In the genomic region with DNA sequence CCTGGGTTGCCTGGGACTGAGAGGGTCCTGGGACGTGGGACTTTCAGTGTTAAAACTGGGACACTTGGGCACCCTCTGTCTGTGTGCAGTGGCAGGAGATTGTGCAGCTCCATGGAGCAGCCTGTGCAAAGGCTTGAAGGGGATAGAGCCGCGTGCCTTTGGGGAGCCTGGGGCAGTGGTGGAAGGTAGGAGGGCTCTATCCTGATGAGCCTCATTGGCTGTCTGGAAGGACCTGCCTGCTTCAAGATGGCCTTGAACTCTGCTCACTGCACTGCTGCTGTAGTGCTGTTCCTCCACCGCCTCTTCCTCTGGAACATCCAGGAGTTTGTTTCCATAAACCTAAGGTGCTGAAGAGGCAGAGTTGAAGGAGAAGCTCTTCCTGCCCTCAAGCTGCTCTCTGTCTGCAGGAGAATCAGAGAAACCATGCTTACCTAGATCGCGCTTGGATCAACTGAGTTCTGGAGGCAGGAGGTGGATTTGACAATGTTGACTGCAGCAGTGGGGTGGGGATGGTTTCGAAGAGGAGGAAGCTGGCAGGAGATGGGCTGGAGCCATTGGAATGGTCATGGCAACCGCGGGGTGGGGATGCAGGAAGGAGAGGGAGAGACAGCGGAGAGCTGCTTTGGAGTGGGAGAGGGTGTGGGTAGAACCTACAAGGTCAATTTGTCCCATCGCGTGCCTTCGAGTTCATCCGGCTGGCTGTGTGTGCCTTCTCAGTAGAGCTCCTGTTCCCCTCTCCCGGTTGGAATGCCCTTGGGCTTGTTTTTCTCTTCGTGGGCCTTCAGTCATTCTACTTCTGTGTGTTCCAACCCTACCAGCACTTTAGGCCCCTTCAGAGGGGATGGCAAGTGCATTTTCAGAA, we compare ENCODE assay signal across 14 cellular contexts. TPM values are rescaled to one million over a fixed set of nuclear protein-coding genes. Genes with fewer than 3 reads are reported as not detected.
DNase-seq lines count a peak whose midpoint lies in the region; ATAC-seq and TF ChIP-seq lines count a peak whose summit lies in the region.
"Had no signal": no experiment of that assay in that cellular context is flagged by ENCODE, and none has a peak within 500 bp of the region (broad histone marks: within the 10 kb centered on the region; RNA-seq: fewer than 3 reads in every experiment).

No MANE protein-coding gene starts in this region.

- H3K36me3 Mint-ChIP-seq in stimulated activated effector memory CD8-positive, alpha-beta T cell treated with anti-CD3 and anti-CD28 coated beads, Interleukin-12 subunit alpha, Interleukin-12 subunit beta, amount 100 ng/mL, for 72 hours: peaks cover 54% of the 10 kb centered on the region
- H3K36me3 Mint-ChIP-seq: CD8-positive, alpha-beta T cell had no signal

- peaks cover 15% of the 10 kb centered on the region for H3K79me1 ChIP-seq in trophoblast cell (ENCODE audit: low read length)

- peaks cover 0 to 15% (median 0%) of the 10 kb centered on the region in 11 experiments; a peak in 2 of 22 replicates for H4K20me1 ChIP-seq in BLaER1 treated with 17β-estradiol and CSF1 and Interleukin-3, amounts not matched to agents 10 nM and 100 nM

- H3K4ac ChIP-seq in trophoblast cell (ENCODE audit: low read depth, low read length): no peak overlapping the region

- peak overlapping the region; percentile 48 to 85 (median 80); a peak in 21 of 22 replicates for H3K27ac ChIP-seq in BLaER1 treated with 17β-estradiol and CSF1 and Interleukin-3, amounts not matched to agents 10 nM and 100 nM
- peak overlapping the region in 3 of 4 donors; percentile 16 to 54 (median 42) for H3K27ac ChIP-seq in esophagus muscularis mucosa (replicated peaks in 1 of 4)
- peak overlapping the region; percentile 79 for H3K27ac ChIP-seq in trophoblast cell (ENCODE audit: low read depth, low read length)
- H3K27ac ChIP-seq: KMS-11 had no signal

- H3K79me2 ChIP-seq in trophoblast cell (ENCODE audit: control insufficient read depth, insufficient read depth, low read length, poor library complexity): peaks cover 9% of the 10 kb centered on the region

- H3K4me2 ChIP-seq in BLaER1 treated with 17β-estradiol and CSF1 and Interleukin-3, amounts not matched to agents 10 nM and 100 nM: peak overlapping the region; percentile 73 to 97 (median 87)
- no peak overlapping the region for H3K4me2 ChIP-seq in trophoblast cell (ENCODE audit: low read length)
- H3K4me2 ChIP-seq: KMS-11 had no signal

- peak overlapping the region; percentile 9 to 74 (median 67); a peak in 20 of 22 replicates for H3K9ac ChIP-seq in BLaER1 treated with 17β-estradiol and CSF1 and Interleukin-3, amounts not matched to agents 10 nM and 100 nM
- H3K9ac ChIP-seq in NT2/D1 (ENCODE audit: insufficient read length, low read depth): peak overlapping the region; percentile 1
- no peak overlapping the region for H3K9ac ChIP-seq in trophoblast cell (ENCODE audit: low read length)
- H3K9ac ChIP-seq: KMS-11 had no signal

- no peak for TF ChIP-seq CTCF in esophagus muscularis mucosa (IDR thresholded peaks at IDR 0.05)

- H3K27ac Mint-ChIP-seq in stimulated activated effector memory CD8-positive, alpha-beta T cell treated with anti-CD3 and anti-CD28 coated beads, Interleukin-12 subunit alpha, Interleukin-12 subunit beta, amount 100 ng/mL, for 72 hours: no peak overlapping the region
- H3K27ac Mint-ChIP-seq: CD8-positive, alpha-beta T cell had no signal

- no peak overlapping the region for H3K4me3 Mint-ChIP-seq in stimulated activated effector memory CD8-positive, alpha-beta T cell treated with anti-CD3 and anti-CD28 coated beads, Interleukin-12 subunit alpha, Interleukin-12 subunit beta, amount 100 ng/mL, for 72 hours
- H3K4me3 Mint-ChIP-seq: CD8-positive, alpha-beta T cell had no signal

- H3K4me1 Mint-ChIP-seq in stimulated activated effector memory CD8-positive, alpha-beta T cell treated with anti-CD3 and anti-CD28 coated beads, Interleukin-12 subunit alpha, Interleukin-12 subunit beta, amount 100 ng/mL, for 72 hours: peaks cover 33% of the 10 kb centered on the region

- no peak overlapping the region for H4K12ac ChIP-seq in trophoblast cell (ENCODE audit: low read depth, low read length)

- H3K9me3 ChIP-seq in BLaER1 treated with 17β-estradiol and CSF1 and Interleukin-3, amounts not matched to agents 10 nM and 100 nM (replicated peaks in 1 of 11): peaks cover 0 to 8% (median 7%) of the 10 kb centered on the region in 11 experiments; a peak in 13 of 22 replicates
- H3K9me3 ChIP-seq in NT2/D1 (ENCODE audit: insufficient read depth, low read length): peaks cover 5% of the 10 kb centered on the region; the same call in 1 of the 2 replicates
- H3K9me3 ChIP-seq in esophagus muscularis mucosa: no peaks in the 10 kb centered on the region
- H3K9me3 ChIP-seq in trophoblast cell (ENCODE audit: insufficient read depth, low read depth, low read length): peaks cover 4% of the 10 kb centered on the region
- H3K9me3 ChIP-seq: Peyer's patch, testis had no signal

- H2BK120ac ChIP-seq in trophoblast cell (ENCODE audit: insufficient read depth, low read length, poor library complexity): peak overlapping the region; percentile 37

- H3K23ac ChIP-seq in trophoblast cell (ENCODE audit: low read length): no peak overlapping the region

- intact Hi-C loops in esophagus muscularis mucosa (cut with DNase I): loop anchor here (5.0 kb wide), 1 partner anchor 92 kb away; a partner anchor contains a TSS

- TF ChIP-seq POLR2A in esophagus muscularis mucosa (IDR thresholded peaks at IDR 0.05; ENCODE audit: low read depth): no peak

- ATAC-seq in stimulated activated effector memory CD8-positive, alpha-beta T cell treated with anti-CD3 and anti-CD28 coated beads, Interleukin-12 subunit alpha, Interleukin-12 subunit beta, amount 100 ng/mL, for 72 hours: no peak
- ATAC-seq: CD8-positive, alpha-beta T cell; HCT116 had no signal

- H3K4me3 ChIP-seq in BLaER1 treated with 17β-estradiol and CSF1 and Interleukin-3, amounts not matched to agents 10 nM and 100 nM: peak overlapping the region in 4 of 10 experiments; percentile 4 to 35 (median 14); a peak in 5 of 20 replicates
- H3K4me3 ChIP-seq in NT2/D1 (ENCODE audit: insufficient read length, low read depth) (no peak overlapping the region), esophagus muscularis mucosa (no peak overlapping the region), trophoblast cell (ENCODE audit: low read depth, low read length) (no peak overlapping the region), H7 (ENCODE audit: insufficient read depth, low read depth, low read length) (no peak overlapping the region)
- H3K4me3 ChIP-seq: Peyer's patch, testis had no signal

- peaks cover 53 to 76% (median 69%) of the 10 kb centered on the region in 10 experiments for H3K4me1 ChIP-seq in BLaER1 treated with 17β-estradiol and CSF1 and Interleukin-3, amounts not matched to agents 10 nM and 100 nM
- H3K4me1 ChIP-seq in NT2/D1 (ENCODE audit: insufficient read depth, insufficient read length): peaks cover 7% of the 10 kb centered on the region
- H3K4me1 ChIP-seq in esophagus muscularis mucosa: peaks cover 18 to 44% (median 36%) of the 10 kb centered on the region in 4 donors
- peaks cover 18 to 30% of the 10 kb centered on the region in 2 experiments for H3K4me1 ChIP-seq in trophoblast cell (ENCODE audit: control insufficient read depth in 1 of 2, insufficient read depth in 2 of 2, low read length in 2 of 2)

- peak overlapping the region; percentile 67 for H2BK5ac ChIP-seq in trophoblast cell (ENCODE audit: low read depth, low read length, poor library complexity)

- peak overlapping the region; percentile 72 for H4K91ac ChIP-seq in trophoblast cell (ENCODE audit: low read depth, low read length)

- peak overlapping the region; percentile 15 for H2AK5ac ChIP-seq in trophoblast cell (ENCODE audit: low read length)

- H2BK12ac ChIP-seq in trophoblast cell (ENCODE audit: low read length): peak overlapping the region; percentile 44

- no peak overlapping the region for H4K8ac ChIP-seq in trophoblast cell (ENCODE audit: low read depth, low read length)

- no peak overlapping the region for H2AFZ ChIP-seq in trophoblast cell (ENCODE audit: insufficient read depth, low read length, poor library complexity)

- WGBS in esophagus muscularis mucosa: 80% methylated on average over 15 of the region's 16 CpGs
- WGBS in trophoblast cell (ENCODE audit: extremely low coverage, insufficient coverage, insufficient read length): no CpG with 5 or more reads among the region's 16 CpGs

- no peak for TF ChIP-seq EP300 in esophagus muscularis mucosa (IDR thresholded peaks at IDR 0.05)

- no peaks in the 10 kb centered on the region for H3K9me3 Mint-ChIP-seq in stimulated activated effector memory CD8-positive, alpha-beta T cell treated with anti-CD3 and anti-CD28 coated beads, Interleukin-12 subunit alpha, Interleukin-12 subunit beta, amount 100 ng/mL, for 72 hours
- H3K9me3 Mint-ChIP-seq: CD8-positive, alpha-beta T cell had no signal

- peak overlapping the region; percentile 91 for H3K14ac ChIP-seq in trophoblast cell (ENCODE audit: low read length)

- peaks cover 0 to 26% (median 12%) of the 10 kb centered on the region in 11 experiments; a peak in 13 of 22 replicates for H3K36me3 ChIP-seq in BLaER1 treated with 17β-estradiol and CSF1 and Interleukin-3, amounts not matched to agents 10 nM and 100 nM
- peaks cover 33% of the 10 kb centered on the region for H3K36me3 ChIP-seq in NT2/D1 (ENCODE audit: insufficient read depth, insufficient read length, low read length)
- no peaks in the 10 kb centered on the region for H3K36me3 ChIP-seq in esophagus muscularis mucosa
- peaks cover 0 to 2% of the 10 kb centered on the region in 2 experiments for H3K36me3 ChIP-seq in trophoblast cell (ENCODE audit: control insufficient read depth in 1 of 2, insufficient read depth in 2 of 2, low read length in 2 of 2)
- H3K36me3 ChIP-seq in H7 (replicated peaks; ENCODE audit: control insufficient read depth, insufficient read depth, low read length): no peaks in the 10 kb centered on the region; the same call in none of the 2 replicates
- H3K36me3 ChIP-seq: Peyer's patch had no signal

- peak overlapping the region; percentile 80 for H3K18ac ChIP-seq in trophoblast cell (ENCODE audit: low read length)

- DNase-seq in NT2/D1 (ENCODE audit: low read depth, low spot score) (no peak), esophagus muscularis mucosa (ENCODE audit: extremely low spot score) (no peak), trophoblast cell (no peak), H7 (no peak), DMS53 (lab: John Stamatoyannopoulos, UW) (no peak)
- no peak for DNase-seq in activated effector memory CD4-positive, alpha-beta T cell treated with anti-CD3 and anti-CD28 coated beads, Interleukin-2, amount 50 U/mL, for 16 hours
- DNase-seq in stimulated activated effector memory CD8-positive, alpha-beta T cell treated with anti-CD3 and anti-CD28 coated beads, Interleukin-12 subunit alpha, Interleukin-12 subunit beta, amount 100 ng/mL, for 72 hours (ENCODE audit: low spot score in 2 of 2): no peak
- DNase-seq: CD8-positive, alpha-beta T cell; central memory CD4-positive, alpha-beta T cell had no signal

- H3K27me3 ChIP-seq in BLaER1 treated with 17β-estradiol and CSF1 and Interleukin-3, amounts not matched to agents 10 nM and 100 nM: no peaks in the 10 kb centered on the region
- no peaks in the 10 kb centered on the region for H3K27me3 ChIP-seq in NT2/D1 (ENCODE audit: insufficient read depth, insufficient read length)
- H3K27me3 ChIP-seq in esophagus muscularis mucosa: no peaks in the 10 kb centered on the region
- H3K27me3 ChIP-seq in trophoblast cell (ENCODE audit: insufficient read depth, low read length): no peaks in the 10 kb centered on the region
- H3K27me3 ChIP-seq in H7 (ENCODE audit: control insufficient read depth, insufficient read depth, low read length): no peaks in the 10 kb centered on the region
- H3K27me3 ChIP-seq: Peyer's patch, testis had no signal

RNA-seq across cellular contexts. Expression of a gene that starts 3.7 kb away (rescaled TPM):
- total RNA-seq in esophagus muscularis mucosa: 1 to 10 TPM in 1 of 4 donors, under 1 TPM in 2, not detected in 1; 0.29 to 1.7 (median 0.33) TPM
- 22.5 and 22.8 TPM in 2 replicates for polyA plus RNA-seq in trophoblast cell (2013)
- total RNA-seq in H7 (2014; rRNA removed; shearing (Covaris generic)): 58.8 and 59.2 TPM in 2 replicates

Comparison
In these comparisons a context has a peak if more than half of its experiments do, and no peak if none do; other contexts are left out.
1. RNA of a gene that starts 3.7 kb away (total RNA-seq): 58.8 to 59.2 TPM in H7; 0.29 to 1.7 TPM in esophagus muscularis mucosa; every median in the first group is over 10 times any median in the second.
2. Peak in every context shown above with its lines, with median percentiles within 50 percentile points of each other: H3K27ac ChIP-seq.